24 cellular contexts compared by ENCODE assay signal in genomic region chr1:100298512-100298911, GRCh38.
"Had no signal": no experiment of that assay in that cellular context is flagged by ENCODE, and none has a peak within 500 bp of the region (broad histone marks: within the 10 kb centered on the region; RNA-seq: fewer than 3 reads in every experiment).

No MANE protein-coding gene starts in this region.

- H3K79me2 ChIP-seq: parathyroid adenoma had no signal

- H3K4me3 ChIP-seq: dorsolateral prefrontal cortex, esophagus muscularis mucosa, heart right ventricle, lung, right lobe of liver, thoracic aorta, tibial nerve, upper lobe of left lung had no signal

- H3K27me3 ChIP-seq: dorsolateral prefrontal cortex, esophagus muscularis mucosa, foreskin keratinocyte, heart right ventricle, right lobe of liver, tibial nerve, upper lobe of left lung had no signal

- H3K4me1 Mint-ChIP-seq: memory B cell, neural crest cell had no signal

- H3K4me1 ChIP-seq: esophagus muscularis mucosa, foreskin keratinocyte, heart right ventricle, parathyroid adenoma, right lobe of liver, tibial nerve, upper lobe of left lung had no signal

- H3K9me3 ChIP-seq: esophagus muscularis mucosa, right lobe of liver, thoracic aorta, upper lobe of left lung had no signal

- DNase-seq: dorsolateral prefrontal cortex; effector CD8-positive, alpha-beta T cell; endodermal cell; foreskin keratinocyte; glutamatergic neuron; heart right ventricle; hypothalamus; left ventricle myocardium superior; natural killer cell; right lobe of liver; small intestine; stimulated activated CD4-positive, alpha-beta T cell treated with anti-CD3 and anti-CD28 coated beads, Interleukin-15, amount 100 ng/mL, for 24 hours; stimulated activated CD4-positive, alpha-beta T cell treated with anti-CD3 and anti-CD28 coated beads, Interleukin-2, amount 100 ng/mL, for 48 hours; stimulated activated naive B cell treated with anti-CD40 and anti-IgM and Interleukin-4, amounts not matched to agents 10 μg/mL and 1 μg/mL and 100 μg/mL, for 72 hours; upper lobe of left lung had no signal

- H3K36me3 ChIP-seq: thoracic aorta, upper lobe of left lung had no signal

- H3K9ac ChIP-seq: parathyroid adenoma had no signal

- H3K9me3 Mint-ChIP-seq: memory B cell; natural killer cell; neural crest cell; stimulated activated naive CD8-positive, alpha-beta T cell treated with anti-CD3 and anti-CD28 coated beads, Interleukin-15, Interleukin-2, amounts not matched to agents 100 ng/mL and 50 ng/mL, for 24 hours had no signal

- H3K36me3 Mint-ChIP-seq: natural killer cell had no signal

- H3K27ac ChIP-seq: dorsolateral prefrontal cortex, esophagus muscularis mucosa, foreskin keratinocyte, heart right ventricle, parathyroid adenoma, right lobe of liver, thoracic aorta, tibial nerve, upper lobe of left lung had no signal

- H2AFZ ChIP-seq: parathyroid adenoma had no signal

- H3K27me3 Mint-ChIP-seq: memory B cell; progenitor cell of endocrine pancreas; stimulated activated naive B cell treated with anti-CD40 and anti-IgM and Interleukin-4, amounts not matched to agents 10 μg/mL and 1 μg/mL and 100 μg/mL, for 72 hours; stimulated activated naive CD8-positive, alpha-beta T cell treated with anti-CD3 and anti-CD28 coated beads, Interleukin-15, Interleukin-2, amounts not matched to agents 100 ng/mL and 50 ng/mL, for 24 hours had no signal

- H3K4me3 Mint-ChIP-seq: endodermal cell; memory B cell; natural killer cell; neural crest cell; stimulated activated naive B cell treated with anti-CD40 and anti-IgM and Interleukin-4, amounts not matched to agents 10 μg/mL and 1 μg/mL and 100 μg/mL, for 72 hours; stimulated activated naive CD8-positive, alpha-beta T cell treated with anti-CD3 and anti-CD28 coated beads, Interleukin-15, Interleukin-2, amounts not matched to agents 100 ng/mL and 50 ng/mL, for 24 hours had no signal

- ATAC-seq: foreskin keratinocyte; heart right ventricle; left ventricle myocardium superior; natural killer cell; right lobe of liver; stimulated activated naive B cell treated with anti-CD40 and anti-IgM and Interleukin-4, amounts not matched to agents 10 μg/mL and 1 μg/mL and 100 μg/mL, for 72 hours had no signal

- H3K27ac Mint-ChIP-seq: endodermal cell; memory B cell; progenitor cell of endocrine pancreas; stimulated activated naive B cell treated with anti-CD40 and anti-IgM and Interleukin-4, amounts not matched to agents 10 μg/mL and 1 μg/mL and 100 μg/mL, for 72 hours; stimulated activated naive CD8-positive, alpha-beta T cell treated with anti-CD3 and anti-CD28 coated beads, Interleukin-15, Interleukin-2, amounts not matched to agents 100 ng/mL and 50 ng/mL, for 24 hours had no signal
